ENCODE assay signal across 20 cellular contexts in the genomic region with DNA sequence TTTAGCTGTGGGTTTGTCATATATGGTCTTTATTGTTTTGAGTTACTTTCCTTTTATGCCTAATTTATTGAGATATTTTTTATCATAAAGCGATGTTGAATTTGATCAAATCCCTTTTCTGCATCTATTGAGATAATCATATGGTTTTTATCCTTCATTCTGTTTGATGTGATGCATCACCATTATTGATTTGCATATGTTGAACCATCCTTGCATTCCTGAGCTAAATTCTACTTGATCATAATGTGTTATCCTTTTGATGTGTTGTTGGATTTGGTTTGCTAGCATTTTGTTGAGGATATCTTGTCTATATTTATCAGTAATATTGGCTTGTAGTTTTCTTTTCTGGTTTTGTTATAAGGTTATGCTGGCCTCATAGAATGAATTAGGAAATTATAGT.
"Had no signal": no experiment of that assay in that cellular context is flagged by ENCODE, and none has a peak within 500 bp of the region (broad histone marks: within the 10 kb centered on the region; RNA-seq: fewer than 3 reads in every experiment).

No MANE protein-coding gene starts in this region.

- DNase-seq: colonic mucosa; cortex of kidney; effector memory CD4-positive, alpha-beta T cell; foreskin keratinocyte; glutamatergic neuron; head of caudate nucleus; heart right ventricle; hippocampal formation; left cardiac atrium; left lung; left ventricle myocardium superior; lower lobe of right lung; mesenchymal stem cell; mucosa of descending colon; naive B cell; naive thymus-derived CD8-positive, alpha-beta T cell had no signal

- FAIRE-seq: endothelial cell of umbilical vein, frontal cortex, islet of Langerhans, keratinocyte had no signal
